In the genomic region with DNA sequence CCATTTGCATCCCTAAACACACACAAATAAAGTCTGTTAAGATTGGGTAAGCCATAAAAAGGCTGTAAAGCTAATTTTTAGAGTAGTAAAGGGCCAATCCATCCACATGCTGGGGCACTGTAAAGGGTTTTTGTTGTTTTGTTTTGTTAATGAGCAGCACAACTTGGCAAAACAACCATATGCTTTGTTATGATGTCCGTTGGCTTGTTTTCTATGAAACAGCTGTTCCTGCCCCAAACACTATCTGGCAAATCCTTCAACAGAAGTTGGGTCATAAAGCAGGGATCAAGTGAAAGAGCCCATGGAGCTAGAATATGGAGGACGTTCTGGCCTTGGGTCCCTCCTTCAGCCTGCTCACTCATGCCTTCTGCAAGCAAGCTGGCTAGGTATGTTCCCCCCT, we compare ENCODE assay signal across 22 cellular contexts.
DNase-seq lines count a peak whose midpoint lies in the region; ATAC-seq, FAIRE-seq and TF ChIP-seq lines count a peak whose summit lies in the region.
"Had no signal": no experiment of that assay in that cellular context is flagged by ENCODE, and none has a peak within 500 bp of the region (broad histone marks: within the 10 kb centered on the region; RNA-seq: fewer than 3 reads in every experiment).

No MANE protein-coding gene starts in this region.

- H3K9me3 ChIP-seq in endothelial cell of umbilical vein (replicated peaks; ENCODE audit: control insufficient read depth, insufficient read depth, low read length): no peaks in the 10 kb centered on the region
- no peaks in the 10 kb centered on the region for H3K9me3 ChIP-seq in gastrocnemius medialis
- H3K9me3 ChIP-seq: MG63, Peyer's patch, SJCRH30 had no signal

- ATAC-seq in GM23338: no peak; the same call in 1 of the 3 replicates
- ATAC-seq in WTC11: no peak; the same call in 1 of the 2 replicates
- no peak for ATAC-seq in GM19395 (IDR thresholded peaks at IDR 0.05; ENCODE audit: unreplicated experiment)
- ATAC-seq in gastrocnemius medialis: no peak

- H3K27ac ChIP-seq in GM23338 (ENCODE audit: low read depth) (no peak overlapping the region), endothelial cell of umbilical vein (ENCODE audit: insufficient read depth, low read depth, low read length) (peak overlapping the region; percentile 20), gastrocnemius medialis (no peak overlapping the region)
- H3K27ac ChIP-seq: C4-2B, Peyer's patch, SJCRH30 had no signal

- H2AFZ ChIP-seq in GM23338: no peak overlapping the region
- H2AFZ ChIP-seq in endothelial cell of umbilical vein (ENCODE audit: low read depth, low read length): no peak overlapping the region

- H3K27ac Mint-ChIP-seq in GM23338 (peak overlapping the region; percentile 80; the same call in 1 of the 2 replicates), WTC11 (peak overlapping the region; percentile 81; the same call in 1 of the 2 replicates)
- H3K27ac Mint-ChIP-seq: CD8-positive, alpha-beta memory T cell had no signal

- H4K20me1 ChIP-seq in GM23338 (replicated peaks; ENCODE audit: insufficient read depth) (no peaks in the 10 kb centered on the region), endothelial cell of umbilical vein (replicated peaks; ENCODE audit: control insufficient read depth, extremely low read depth, insufficient read depth, low read length) (no peaks in the 10 kb centered on the region)

- CTCF ChIA-PET in WTC11 (lab: Charles Lee): interaction anchor here (0.6 kb wide), 1 partner anchor 331 kb away, joined by 3 read pairs; no protein-coding TSS in a partner anchor
- CTCF ChIA-PET in endothelial cell of umbilical vein (lab: Charles Lee): interaction anchor here (1.3 kb wide), 1 partner anchor 19 kb away, joined by 3 read pairs; no protein-coding TSS in a partner anchor

- POLR2A ChIA-PET in WTC11 (lab: Charles Lee) (no interaction called here), endothelial cell of umbilical vein (lab: Charles Lee) (no interaction called here)

- intact Hi-C loops in endothelial cell of umbilical vein (cut with micrococcal nuclease): loop anchor here (10.0 kb wide), 1 partner anchor 858 kb away; the partner anchor contains the start of gene ADAMTS1
- intact Hi-C loops in gastrocnemius medialis (cut with DNase I; ENCODE audit: low total_unique reads): no loop called here

- no TSS peak for BruUV-seq in endothelial cell of umbilical vein (replicated peaks; lab: Mats Ljungman, UMichigan)

- H3K79me2 ChIP-seq in GM23338 (replicated peaks; ENCODE audit: insufficient read depth): peaks cover 13% of the 10 kb centered on the region
- peaks cover 15% of the 10 kb centered on the region for H3K79me2 ChIP-seq in endothelial cell of umbilical vein (ENCODE audit: control insufficient read depth, insufficient read depth, low read length)

- H3K4me1 ChIP-seq in GM23338 (ENCODE audit: insufficient read depth): peaks cover 44% of the 10 kb centered on the region
- peaks cover 46% of the 10 kb centered on the region for H3K4me1 ChIP-seq in endothelial cell of umbilical vein (ENCODE audit: control insufficient read depth, extremely low read depth, insufficient read depth, low read length)
- no peaks in the 10 kb centered on the region for H3K4me1 ChIP-seq in gastrocnemius medialis
- H3K4me1 ChIP-seq: Peyer's patch had no signal

- H3K4me3 Mint-ChIP-seq in GM23338: no peak overlapping the region
- H3K4me3 Mint-ChIP-seq in WTC11: no peak overlapping the region
- H3K4me3 Mint-ChIP-seq: CD8-positive, alpha-beta memory T cell had no signal

- H3K4me2 ChIP-seq in GM23338 (no peak overlapping the region), endothelial cell of umbilical vein (ENCODE audit: insufficient read depth, low read length) (no peak overlapping the region)

- H3K4me3 ChIP-seq in GM23338: no peak overlapping the region
- H3K4me3 ChIP-seq in endothelial cell of umbilical vein (replicated peaks in 1 of 3; ENCODE audit: insufficient read depth in 1 of 3, low read depth in 1 of 3, low read length in 3 of 3): no peak overlapping the region
- H3K4me3 ChIP-seq in gastrocnemius medialis: no peak overlapping the region
- H3K4me3 ChIP-seq: MG63, Peyer's patch, SJCRH30 had no signal

- DNase-seq in GM23338 (ENCODE audit: low spot score) (no peak), WTC11 (ENCODE audit: low spot score) (no peak), endothelial cell of umbilical vein (ENCODE audit: low read depth, low spot score) (no peak), pons (ENCODE audit: low spot score) (peak; percentile 72), RKO (ENCODE audit: low spot score) (no peak), gastrocnemius medialis (no peak)
- DNase-seq in activated CD4-positive, alpha-beta T cell treated with anti-CD3 and anti-CD28 coated beads, Interleukin-2, amount 50 U/mL, for 4 hours: no peak
- DNase-seq: Calu3; CD8-positive, alpha-beta memory T cell; DMS153; Kasumi-1; MG63; NCI-H1092; NCI-H1436; NCI-H1930; NCI-H526; Peyer's patch had no signal

- no peaks in the 10 kb centered on the region for H3K9me2 ChIP-seq in GM23338 (ENCODE audit: insufficient read depth)

- no peak for FAIRE-seq in endothelial cell of umbilical vein (lab: Jason Lieb, UNC)
- FAIRE-seq: GM12892, H1 had no signal

- H3K27me3 Mint-ChIP-seq in GM23338 (ENCODE audit: insufficient read depth, low read depth, poor library complexity) (peaks cover 2% of the 10 kb centered on the region), WTC11 (ENCODE audit: low read depth) (no peaks in the 10 kb centered on the region)

- TF ChIP-seq POLR2A in endothelial cell of umbilical vein (IDR thresholded peaks at IDR 0.05; ENCODE audit: low read depth, low read length) (no peak), gastrocnemius medialis (IDR thresholded peaks at IDR 0.05) (no peak)

- dilution Hi-C loops in endothelial cell of umbilical vein (cut with MboI; ENCODE audit: extremely low pct_ligation_motif_present, low sequenced_read_pairs): no loop called here

- H3K9ac ChIP-seq in endothelial cell of umbilical vein (replicated peaks; ENCODE audit: extremely low read depth, insufficient read depth, low read length): no peak overlapping the region

- TF ChIP-seq CTCF in GM23338 (conservative IDR thresholded peaks at IDR 0.05; ENCODE audit: low read depth in 2 of 2) (no peak), WTC11 (IDR thresholded peaks at IDR 0.05) (no peak), endothelial cell of umbilical vein (IDR thresholded peaks at IDR 0.05; ENCODE audit: extremely low read depth in 1 of 2, insufficient read depth in 1 of 2, low read depth in 1 of 2, low read length in 2 of 2) (no peak), gastrocnemius medialis (IDR thresholded peaks at IDR 0.05 in 4 of 5, conservative IDR thresholded peaks at IDR 0.05 in 1 of 5) (no peak)

- H3K36me3 Mint-ChIP-seq in GM23338 (ENCODE audit: low read depth) (peaks cover 42% of the 10 kb centered on the region), WTC11 (peaks cover 24% of the 10 kb centered on the region)

- H3K36me3 ChIP-seq in GM23338 (ENCODE audit: insufficient read depth) (peaks cover 3% of the 10 kb centered on the region), endothelial cell of umbilical vein (ENCODE audit: control insufficient read depth in 2 of 2, extremely low read depth in 1 of 2, insufficient read depth in 2 of 2, low read length in 2 of 2) (peaks cover 4 to 6% of the 10 kb centered on the region in 2 experiments), gastrocnemius medialis (no peaks in the 10 kb centered on the region)

- H3K9me3 Mint-ChIP-seq in GM23338 (no peaks in the 10 kb centered on the region), WTC11 (no peaks in the 10 kb centered on the region)

- no peaks in the 10 kb centered on the region for H3K27me3 ChIP-seq in GM23338 (ENCODE audit: insufficient read depth)
- no peaks in the 10 kb centered on the region for H3K27me3 ChIP-seq in endothelial cell of umbilical vein (ENCODE audit: control insufficient read depth in 2 of 2, insufficient read depth in 2 of 2, low read length in 2 of 2)
- H3K27me3 ChIP-seq in gastrocnemius medialis: no peaks in the 10 kb centered on the region
- H3K27me3 ChIP-seq: MG63, Peyer's patch, SJCRH30 had no signal

- H3K4me1 Mint-ChIP-seq in GM23338 (peaks cover 54% of the 10 kb centered on the region), WTC11 (peaks cover 65% of the 10 kb centered on the region)
- H3K4me1 Mint-ChIP-seq: CD8-positive, alpha-beta memory T cell had no signal

- no peaks in the 10 kb centered on the region for H3F3A ChIP-seq in GM23338 (replicated peaks; ENCODE audit: low read depth)

- no peaks in the 10 kb centered on the region for H3K9me1 ChIP-seq in endothelial cell of umbilical vein (replicated peaks; ENCODE audit: control insufficient read depth, extremely low read depth, insufficient read depth, low read length)

- in situ Hi-C loops in gastrocnemius medialis (cut with MboI; ENCODE audit: low sequenced_read_pairs in 4 of 4): no loop called here

TF ChIP-seq in GM23338, 12 proteins besides CTCF, POLR2A, EP300 and RAD21 (continues in another document):
- TF ChIP-seq NANOG (IDR thresholded peaks at IDR 0.05; ENCODE audit: borderline replicate concordance): no peak

TF ChIP-seq in WTC11, 78 proteins besides CTCF, POLR2A, EP300 and RAD21 (continues in another document):
- TF ChIP-seq ETV6 (CRISPR knock-in tag; IDR thresholded peaks at IDR 0.05) (no peak), GABPB1 (CRISPR knock-in tag; IDR thresholded peaks at IDR 0.05) (no peak), JAZF1 (CRISPR knock-in tag; IDR thresholded peaks at IDR 0.05) (no peak), ZNF671 (CRISPR knock-in tag; IDR thresholded peaks at IDR 0.05) (no peak), MXD4 (CRISPR knock-in tag; IDR thresholded peaks at IDR 0.05; ENCODE audit: borderline replicate concordance) (no peak)
- TF ChIP-seq, protein P1, sequence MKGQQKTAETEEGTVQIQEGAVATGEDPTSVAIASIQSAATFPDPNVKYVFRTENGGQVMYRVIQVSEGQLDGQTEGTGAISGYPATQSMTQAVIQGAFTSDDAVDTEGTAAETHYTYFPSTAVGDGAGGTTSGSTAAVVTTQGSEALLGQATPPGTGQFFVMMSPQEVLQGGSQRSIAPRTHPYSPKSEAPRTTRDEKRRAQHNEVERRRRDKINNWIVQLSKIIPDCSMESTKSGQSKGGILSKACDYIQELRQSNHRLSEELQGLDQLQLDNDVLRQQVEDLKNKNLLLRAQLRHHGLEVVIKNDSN (CRISPR knock-in tag; IDR thresholded peaks at IDR 0.05): no peak

TF ChIP-seq in endothelial cell of umbilical vein, 7 proteins besides CTCF, POLR2A, EP300 and RAD21 (continues in another document):
- TF ChIP-seq MYC (IDR thresholded peaks at IDR 0.05; ENCODE audit: low read depth, low read length) (no peak), POLR2AphosphoS5 (IDR thresholded peaks at IDR 0.05; ENCODE audit: insufficient read depth, low read depth, low read length) (no peak), JUN (IDR thresholded peaks at IDR 0.05; ENCODE audit: borderline replicate concordance, insufficient read depth, insufficient read length, low read depth) (no peak), FOS (IDR thresholded peaks at IDR 0.05; ENCODE audit: borderline replicate concordance, insufficient read depth, low read length) (no peak), GATA2 (IDR thresholded peaks at IDR 0.05; ENCODE audit: insufficient read depth, insufficient read length, low read depth, low read length) (no peak), EZH2 (IDR thresholded peaks at IDR 0.05; ENCODE audit: borderline replicate concordance, low read depth, low read length, severe bottlenecking) (no peak)
